In the genomic region with DNA sequence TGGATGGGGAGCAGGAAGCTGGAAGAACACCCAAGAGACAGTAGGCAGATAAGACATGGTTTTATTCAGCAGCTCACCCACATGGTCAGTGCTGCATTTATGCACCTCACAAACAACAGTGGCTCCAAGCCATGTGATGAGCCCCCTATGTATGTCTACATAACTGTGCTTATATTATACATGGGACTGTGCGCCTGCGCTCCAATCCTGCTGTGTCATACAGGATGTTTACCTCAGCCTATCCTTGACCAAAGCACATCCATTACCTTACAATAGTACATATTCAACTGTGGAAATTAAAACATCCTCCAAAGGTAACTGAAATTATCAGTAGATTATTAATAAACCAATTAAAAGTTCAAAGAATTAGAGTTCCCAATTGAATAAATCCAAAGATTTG, we compare ENCODE assay signal across 1 cellular context.
TF ChIP-seq lines count a peak whose summit lies in the region.

No MANE protein-coding gene starts in this region.

TF ChIP-seq in HEK293, 187 proteins besides CTCF, POLR2A, EP300 and RAD21 (continued from another document):
- no peak for TF ChIP-seq ZNF155 (tag by site-specific recombination; IDR thresholded peaks at IDR 0.05)
- no peak for TF ChIP-seq ZNF223 (tag by site-specific recombination; IDR thresholded peaks at IDR 0.05)
- TF ChIP-seq, protein P1, sequence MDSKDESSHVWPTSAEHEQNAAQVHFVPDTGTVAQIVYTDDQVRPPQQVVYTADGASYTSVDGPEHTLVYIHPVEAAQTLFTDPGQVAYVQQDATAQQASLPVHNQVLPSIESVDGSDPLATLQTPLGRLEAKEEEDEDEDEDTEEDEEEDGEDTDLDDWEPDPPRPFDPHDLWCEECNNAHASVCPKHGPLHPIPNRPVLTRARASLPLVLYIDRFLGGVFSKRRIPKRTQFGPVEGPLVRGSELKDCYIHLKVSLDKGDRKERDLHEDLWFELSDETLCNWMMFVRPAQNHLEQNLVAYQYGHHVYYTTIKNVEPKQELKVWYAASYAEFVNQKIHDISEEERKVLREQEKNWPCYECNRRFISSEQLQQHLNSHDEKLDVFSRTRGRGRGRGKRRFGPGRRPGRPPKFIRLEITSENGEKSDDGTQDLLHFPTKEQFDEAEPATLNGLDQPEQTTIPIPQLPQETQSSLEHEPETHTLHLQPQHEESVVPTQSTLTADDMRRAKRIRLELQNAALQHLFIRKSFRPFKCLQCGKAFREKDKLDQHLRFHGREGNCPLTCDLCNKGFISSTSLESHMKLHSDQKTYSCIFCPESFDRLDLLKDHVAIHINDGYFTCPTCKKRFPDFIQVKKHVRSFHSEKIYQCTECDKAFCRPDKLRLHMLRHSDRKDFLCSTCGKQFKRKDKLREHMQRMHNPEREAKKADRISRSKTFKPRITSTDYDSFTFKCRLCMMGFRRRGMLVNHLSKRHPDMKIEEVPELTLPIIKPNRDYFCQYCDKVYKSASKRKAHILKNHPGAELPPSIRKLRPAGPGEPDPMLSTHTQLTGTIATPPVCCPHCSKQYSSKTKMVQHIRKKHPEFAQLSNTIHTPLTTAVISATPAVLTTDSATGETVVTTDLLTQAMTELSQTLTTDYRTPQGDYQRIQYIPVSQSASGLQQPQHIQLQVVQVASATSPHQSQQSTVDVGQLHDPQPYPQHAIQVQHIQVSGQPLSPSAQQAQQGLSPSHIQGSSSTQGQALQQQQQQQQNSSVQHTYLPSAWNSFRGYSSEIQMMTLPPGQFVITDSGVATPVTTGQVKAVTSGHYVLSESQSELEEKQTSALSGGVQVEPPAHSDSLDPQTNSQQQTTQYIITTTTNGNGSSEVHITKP (tag by site-specific recombination; IDR thresholded peaks at IDR 0.05): no peak
- 0 out of 2 replicates have a peak, but pooled peaks have one; percentile 21 for TF ChIP-seq ZNF677 (tag by site-specific recombination; IDR thresholded peaks at IDR 0.05)
- TF ChIP-seq ZNF596 (tag by site-specific recombination; IDR thresholded peaks at IDR 0.05): no peak
- TF ChIP-seq ZNF133 (tag by site-specific recombination; IDR thresholded peaks at IDR 0.05): peak; percentile 43; the same call in 1 of the 2 replicates
- no peak for TF ChIP-seq ZNF239 (tag by site-specific recombination; IDR thresholded peaks at IDR 0.05)
- no peak for TF ChIP-seq ZNF112 (tag by site-specific recombination; IDR thresholded peaks at IDR 0.05)
- TF ChIP-seq, protein P2, sequence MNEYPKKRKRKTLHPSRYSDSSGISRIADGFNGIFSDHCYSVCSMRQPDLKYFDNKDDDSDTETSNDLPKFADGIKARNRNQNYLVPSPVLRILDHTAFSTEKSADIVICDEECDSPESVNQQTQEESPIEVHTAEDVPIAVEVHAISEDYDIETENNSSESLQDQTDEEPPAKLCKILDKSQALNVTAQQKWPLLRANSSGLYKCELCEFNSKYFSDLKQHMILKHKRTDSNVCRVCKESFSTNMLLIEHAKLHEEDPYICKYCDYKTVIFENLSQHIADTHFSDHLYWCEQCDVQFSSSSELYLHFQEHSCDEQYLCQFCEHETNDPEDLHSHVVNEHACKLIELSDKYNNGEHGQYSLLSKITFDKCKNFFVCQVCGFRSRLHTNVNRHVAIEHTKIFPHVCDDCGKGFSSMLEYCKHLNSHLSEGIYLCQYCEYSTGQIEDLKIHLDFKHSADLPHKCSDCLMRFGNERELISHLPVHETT (tag by site-specific recombination; IDR thresholded peaks at IDR 0.05): no peak
- TF ChIP-seq ZNF664 (tag by site-specific recombination; IDR thresholded peaks at IDR 0.05): no peak
- TF ChIP-seq ZNF23 (tag by site-specific recombination; IDR thresholded peaks at IDR 0.05; ENCODE audit: borderline replicate concordance): no peak
- TF ChIP-seq ZNF140 (tag by site-specific recombination; IDR thresholded peaks at IDR 0.05): no peak
- no peak for TF ChIP-seq ZNF510 (tag by site-specific recombination; IDR thresholded peaks at IDR 0.05; ENCODE audit: insufficient replicate concordance)
- TF ChIP-seq, protein P3, sequence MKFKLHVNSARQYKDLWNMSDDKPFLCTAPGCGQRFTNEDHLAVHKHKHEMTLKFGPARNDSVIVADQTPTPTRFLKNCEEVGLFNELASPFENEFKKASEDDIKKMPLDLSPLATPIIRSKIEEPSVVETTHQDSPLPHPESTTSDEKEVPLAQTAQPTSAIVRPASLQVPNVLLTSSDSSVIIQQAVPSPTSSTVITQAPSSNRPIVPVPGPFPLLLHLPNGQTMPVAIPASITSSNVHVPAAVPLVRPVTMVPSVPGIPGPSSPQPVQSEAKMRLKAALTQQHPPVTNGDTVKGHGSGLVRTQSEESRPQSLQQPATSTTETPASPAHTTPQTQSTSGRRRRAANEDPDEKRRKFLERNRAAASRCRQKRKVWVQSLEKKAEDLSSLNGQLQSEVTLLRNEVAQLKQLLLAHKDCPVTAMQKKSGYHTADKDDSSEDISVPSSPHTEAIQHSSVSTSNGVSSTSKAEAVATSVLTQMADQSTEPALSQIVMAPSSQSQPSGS (tag by site-specific recombination; IDR thresholded peaks at IDR 0.05; ENCODE audit: low read depth): no peak
- no peak for TF ChIP-seq BCL11B (tag by site-specific recombination; IDR thresholded peaks at IDR 0.05; ENCODE audit: low read depth)
- TF ChIP-seq RBAK (tag by site-specific recombination; IDR thresholded peaks at IDR 0.05): no peak
- TF ChIP-seq ZNF747 (tag by site-specific recombination; IDR thresholded peaks at IDR 0.05): no peak
- no peak for TF ChIP-seq SCRT1 (tag by site-specific recombination; IDR thresholded peaks at IDR 0.05; ENCODE audit: borderline replicate concordance)
- TF ChIP-seq ZNF221 (tag by site-specific recombination; IDR thresholded peaks at IDR 0.05; ENCODE audit: borderline replicate concordance): no peak
- TF ChIP-seq MZF1 (tag by site-specific recombination; IDR thresholded peaks at IDR 0.05; ENCODE audit: borderline replicate concordance): peak; percentile 69; the same call in 1 of the 2 replicates
- TF ChIP-seq ZNF621 (tag by site-specific recombination; IDR thresholded peaks at IDR 0.05): no peak
- TF ChIP-seq, protein P4, sequence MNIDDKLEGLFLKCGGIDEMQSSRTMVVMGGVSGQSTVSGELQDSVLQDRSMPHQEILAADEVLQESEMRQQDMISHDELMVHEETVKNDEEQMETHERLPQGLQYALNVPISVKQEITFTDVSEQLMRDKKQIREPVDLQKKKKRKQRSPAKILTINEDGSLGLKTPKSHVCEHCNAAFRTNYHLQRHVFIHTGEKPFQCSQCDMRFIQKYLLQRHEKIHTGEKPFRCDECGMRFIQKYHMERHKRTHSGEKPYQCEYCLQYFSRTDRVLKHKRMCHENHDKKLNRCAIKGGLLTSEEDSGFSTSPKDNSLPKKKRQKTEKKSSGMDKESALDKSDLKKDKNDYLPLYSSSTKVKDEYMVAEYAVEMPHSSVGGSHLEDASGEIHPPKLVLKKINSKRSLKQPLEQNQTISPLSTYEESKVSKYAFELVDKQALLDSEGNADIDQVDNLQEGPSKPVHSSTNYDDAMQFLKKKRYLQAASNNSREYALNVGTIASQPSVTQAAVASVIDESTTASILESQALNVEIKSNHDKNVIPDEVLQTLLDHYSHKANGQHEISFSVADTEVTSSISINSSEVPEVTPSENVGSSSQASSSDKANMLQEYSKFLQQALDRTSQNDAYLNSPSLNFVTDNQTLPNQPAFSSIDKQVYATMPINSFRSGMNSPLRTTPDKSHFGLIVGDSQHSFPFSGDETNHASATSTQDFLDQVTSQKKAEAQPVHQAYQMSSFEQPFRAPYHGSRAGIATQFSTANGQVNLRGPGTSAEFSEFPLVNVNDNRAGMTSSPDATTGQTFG (tag by site-specific recombination; IDR thresholded peaks at IDR 0.05; ENCODE audit: borderline replicate concordance): no peak
- TF ChIP-seq ZIC2 (tag by site-specific recombination; IDR thresholded peaks at IDR 0.05): no peak
- TF ChIP-seq ZNF555 (tag by site-specific recombination; conservative IDR thresholded peaks at IDR 0.05): no peak; the same call in 1 of the 2 replicates
- no peak for TF ChIP-seq ZNF211 (tag by site-specific recombination; IDR thresholded peaks at IDR 0.05; ENCODE audit: low read depth)
- no peak for TF ChIP-seq ZNF558 (tag by site-specific recombination; IDR thresholded peaks at IDR 0.05)
- no peak for TF ChIP-seq ZNF416 (tag by site-specific recombination; IDR thresholded peaks at IDR 0.05)
- TF ChIP-seq, protein P5, sequence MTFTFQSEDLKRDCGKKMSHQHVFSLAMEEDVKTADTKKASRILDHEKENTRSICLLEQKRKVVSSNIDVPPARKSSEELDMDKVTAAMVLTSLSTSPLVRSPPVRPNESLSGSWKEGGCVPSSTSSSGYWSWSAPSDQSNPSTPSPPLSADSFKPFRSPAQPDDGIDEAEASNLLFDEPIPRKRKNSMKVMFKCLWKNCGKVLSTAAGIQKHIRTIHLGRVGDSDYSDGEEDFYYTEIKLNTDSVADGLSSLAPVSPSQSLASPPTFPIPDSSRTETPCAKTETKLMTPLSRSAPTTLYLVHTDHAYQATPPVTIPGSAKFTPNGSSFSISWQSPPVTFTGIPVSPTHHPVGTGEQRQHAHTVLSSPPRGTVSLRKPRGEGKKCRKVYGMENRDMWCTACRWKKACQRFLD (tag by site-specific recombination; IDR thresholded peaks at IDR 0.05): no peak
- TF ChIP-seq, protein P6, sequence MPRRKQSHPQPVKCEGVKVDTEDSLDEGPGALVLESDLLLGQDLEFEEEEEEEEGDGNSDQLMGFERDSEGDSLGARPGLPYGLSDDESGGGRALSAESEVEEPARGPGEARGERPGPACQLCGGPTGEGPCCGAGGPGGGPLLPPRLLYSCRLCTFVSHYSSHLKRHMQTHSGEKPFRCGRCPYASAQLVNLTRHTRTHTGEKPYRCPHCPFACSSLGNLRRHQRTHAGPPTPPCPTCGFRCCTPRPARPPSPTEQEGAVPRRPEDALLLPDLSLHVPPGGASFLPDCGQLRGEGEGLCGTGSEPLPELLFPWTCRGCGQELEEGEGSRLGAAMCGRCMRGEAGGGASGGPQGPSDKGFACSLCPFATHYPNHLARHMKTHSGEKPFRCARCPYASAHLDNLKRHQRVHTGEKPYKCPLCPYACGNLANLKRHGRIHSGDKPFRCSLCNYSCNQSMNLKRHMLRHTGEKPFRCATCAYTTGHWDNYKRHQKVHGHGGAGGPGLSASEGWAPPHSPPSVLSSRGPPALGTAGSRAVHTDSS (tag by site-specific recombination; IDR thresholded peaks at IDR 0.05): no peak
- no peak for TF ChIP-seq ZNF174 (tag by site-specific recombination; IDR thresholded peaks at IDR 0.05)
- TF ChIP-seq ZNF529 (tag by site-specific recombination; IDR thresholded peaks at IDR 0.05; ENCODE audit: insufficient replicate concordance): peak; percentile 56
- TF ChIP-seq ZBTB21 (tag by site-specific recombination; IDR thresholded peaks at IDR 0.05): no peak
- TF ChIP-seq ZBTB1 (tag by site-specific recombination; IDR thresholded peaks at IDR 0.05): no peak
- TF ChIP-seq ZNF830 (tag by site-specific recombination; IDR thresholded peaks at IDR 0.05; ENCODE audit: low read depth): no peak
- peak; percentile 94 for TF ChIP-seq SETDB1 (IDR thresholded peaks at IDR 0.05; ENCODE audit: insufficient read length, low read length)
